ENCODE assay signal across 11 cellular contexts in the genomic region with DNA sequence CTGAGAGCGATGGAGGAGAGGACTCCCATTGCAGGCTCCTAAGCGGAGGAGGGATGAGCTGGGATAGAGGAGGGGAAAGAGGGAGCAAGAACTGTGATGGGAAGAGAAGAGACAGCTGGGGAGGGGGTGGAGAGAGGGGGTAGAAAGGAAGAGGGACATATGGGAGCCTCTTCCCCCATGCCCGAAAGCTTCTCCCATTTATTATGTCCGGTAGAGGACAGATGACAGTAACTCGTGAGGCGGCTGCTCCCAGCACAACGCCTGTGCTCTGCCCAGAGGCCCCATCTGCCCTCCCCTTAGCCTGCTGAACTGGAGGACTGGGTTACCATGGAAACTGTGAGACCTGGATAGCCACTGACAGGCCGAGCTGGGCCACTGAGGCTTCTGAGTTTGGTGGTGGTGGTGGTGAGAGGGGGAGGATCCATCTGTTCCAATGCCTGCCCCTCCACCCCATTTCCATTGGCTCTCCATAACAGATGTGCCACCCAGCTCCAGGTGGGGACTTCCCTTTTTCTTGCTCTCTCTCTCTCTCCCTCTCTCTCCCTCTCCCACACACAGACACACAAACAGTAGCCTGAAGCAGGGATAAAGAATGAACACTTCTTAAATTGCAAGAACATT. TPM values are rescaled to one million over a fixed set of nuclear protein-coding genes. Genes with fewer than 3 reads are reported as not detected.
DNase-seq lines count a peak whose midpoint lies in the region; ATAC-seq and TF ChIP-seq lines count a peak whose summit lies in the region.
"Had no signal": no experiment of that assay in that cellular context is flagged by ENCODE, and none has a peak within 500 bp of the region (broad histone marks: within the 10 kb centered on the region; RNA-seq: fewer than 3 reads in every experiment).

No MANE protein-coding gene starts in this region.

- peak overlapping the region; percentile 79 for H3K4me3 Mint-ChIP-seq in activated CD4-positive, alpha-beta T cell treated with anti-CD3 and anti-CD28 coated beads, Interleukin-2, amount 10 ng/mL, durations not matched to agents 7 days and 5 days
- H3K4me3 Mint-ChIP-seq in activated CD4-positive, alpha-beta T cell treated with anti-CD3 and anti-CD28 coated beads, Interleukin-2, amount 10 ng/mL, durations not matched to agents 24 days and 14 days: no peak overlapping the region
- peak overlapping the region; percentile 83 for H3K4me3 Mint-ChIP-seq in type B pancreatic cell

- peaks cover 11% of the 10 kb centered on the region for H3K4me1 ChIP-seq in vagina

- H3K9me3 Mint-ChIP-seq in activated CD4-positive, alpha-beta T cell treated with anti-CD3 and anti-CD28 coated beads, Interleukin-2, amount 10 ng/mL, durations not matched to agents 7 days and 5 days: no peaks in the 10 kb centered on the region
- H3K9me3 Mint-ChIP-seq in activated CD4-positive, alpha-beta T cell treated with anti-CD3 and anti-CD28 coated beads, Interleukin-2, amount 10 ng/mL, durations not matched to agents 24 days and 14 days: no peaks in the 10 kb centered on the region
- no peaks in the 10 kb centered on the region for H3K9me3 Mint-ChIP-seq in type B pancreatic cell

- CTCF ChIA-PET in activated CD4-positive, alpha-beta T cell treated with anti-CD3 and anti-CD28 coated beads, Interleukin-2, amount 10 ng/mL, durations not matched to agents 7 days and 5 days (lab: Charles Lee): interaction anchor here (1.1 to 3.8 kb wide), 6 partner anchors 9 to 68 kb away, joined by 3 to 36 read pairs (median 6); a partner anchor contains a TSS

- no peak for TF ChIP-seq CTCF in type B pancreatic cell (conservative IDR thresholded peaks at IDR 0.05)
- no peak for TF ChIP-seq CTCF in vagina (IDR thresholded peaks at IDR 0.05)

- H3K27ac ChIP-seq in vagina: no peak overlapping the region
- H3K27ac ChIP-seq: brain microvascular endothelial cell had no signal

- peaks cover 42% of the 10 kb centered on the region for H3K4me1 Mint-ChIP-seq in activated CD4-positive, alpha-beta T cell treated with anti-CD3 and anti-CD28 coated beads, Interleukin-2, amount 10 ng/mL, durations not matched to agents 7 days and 5 days
- peaks cover 26% of the 10 kb centered on the region for H3K4me1 Mint-ChIP-seq in activated CD4-positive, alpha-beta T cell treated with anti-CD3 and anti-CD28 coated beads, Interleukin-2, amount 10 ng/mL, durations not matched to agents 24 days and 14 days
- H3K4me1 Mint-ChIP-seq in type B pancreatic cell (ENCODE audit: unreplicated experiment): peaks cover 19% of the 10 kb centered on the region

- H3K27ac Mint-ChIP-seq in activated CD4-positive, alpha-beta T cell treated with anti-CD3 and anti-CD28 coated beads, Interleukin-2, amount 10 ng/mL, durations not matched to agents 7 days and 5 days: peak overlapping the region; percentile 58
- H3K27ac Mint-ChIP-seq in activated CD4-positive, alpha-beta T cell treated with anti-CD3 and anti-CD28 coated beads, Interleukin-2, amount 10 ng/mL, durations not matched to agents 24 days and 14 days: no peak overlapping the region
- H3K27ac Mint-ChIP-seq in type B pancreatic cell: no peak overlapping the region

- H3K9me3 ChIP-seq in vagina: no peaks in the 10 kb centered on the region

- no peak for TF ChIP-seq POLR2A in vagina (IDR thresholded peaks at IDR 0.05)

- no peak for DNase-seq in activated CD4-positive, alpha-beta T cell treated with anti-CD3 and anti-CD28 coated beads, Interleukin-2, amount 10 ng/mL, durations not matched to agents 7 days and 5 days
- DNase-seq in activated CD4-positive, alpha-beta T cell treated with anti-CD3 and anti-CD28 coated beads, Interleukin-2, amount 10 ng/mL, durations not matched to agents 24 days and 14 days: no peak
- DNase-seq in NCI-H524 treated with DMSO at 0.1 percent for 48 hours (lab: John Stamatoyannopoulos, UW) (peak; percentile 100), ecto neural progenitor cell (ENCODE audit: low spot score) (peak; percentile 81), type B pancreatic cell (ENCODE audit: extremely low spot score, unreplicated experiment) (no peak), vagina (ENCODE audit: extremely low spot score in 2 of 2) (no peak)
- DNase-seq in stimulated activated CD4-positive, alpha-beta T cell treated with anti-CD3 and anti-CD28 coated beads, Interleukin-1b, Interleukin-23, amount 100 ng/mL, for 48 hours: no peak
- DNase-seq: brain microvascular endothelial cell had no signal

- H3K36me3 ChIP-seq in vagina: no peaks in the 10 kb centered on the region
- H3K36me3 ChIP-seq: brain microvascular endothelial cell had no signal

- no peaks in the 10 kb centered on the region for H3K27me3 ChIP-seq in vagina

- no peak overlapping the region for H3K4me3 ChIP-seq in vagina

- H3K36me3 Mint-ChIP-seq in activated CD4-positive, alpha-beta T cell treated with anti-CD3 and anti-CD28 coated beads, Interleukin-2, amount 10 ng/mL, durations not matched to agents 7 days and 5 days (ENCODE audit: low read depth): no peaks in the 10 kb centered on the region
- H3K36me3 Mint-ChIP-seq in activated CD4-positive, alpha-beta T cell treated with anti-CD3 and anti-CD28 coated beads, Interleukin-2, amount 10 ng/mL, durations not matched to agents 24 days and 14 days (ENCODE audit: low read depth): no peaks in the 10 kb centered on the region
- H3K36me3 Mint-ChIP-seq in type B pancreatic cell: no peaks in the 10 kb centered on the region

- ATAC-seq in GM21737 (IDR thresholded peaks at IDR 0.05; ENCODE audit: unreplicated experiment): no peak
- ATAC-seq: left lobe of liver had no signal

- peaks cover 3% of the 10 kb centered on the region for H3K27me3 Mint-ChIP-seq in activated CD4-positive, alpha-beta T cell treated with anti-CD3 and anti-CD28 coated beads, Interleukin-2, amount 10 ng/mL, durations not matched to agents 7 days and 5 days
- peaks cover 6% of the 10 kb centered on the region for H3K27me3 Mint-ChIP-seq in activated CD4-positive, alpha-beta T cell treated with anti-CD3 and anti-CD28 coated beads, Interleukin-2, amount 10 ng/mL, durations not matched to agents 24 days and 14 days
- peaks cover 44% of the 10 kb centered on the region for H3K27me3 Mint-ChIP-seq in type B pancreatic cell

- POLR2A ChIA-PET in activated CD4-positive, alpha-beta T cell treated with anti-CD3 and anti-CD28 coated beads, Interleukin-2, amount 10 ng/mL, durations not matched to agents 7 days and 5 days (lab: Charles Lee): no interaction called here

- intact Hi-C loops in activated CD4-positive, alpha-beta T cell treated with anti-CD3 and anti-CD28 coated beads, Interleukin-2, amount 10 ng/mL, durations not matched to agents 24 days and 14 days (cut with micrococcal nuclease): no loop called here
- intact Hi-C loops in vagina (cut with DNase I): no loop called here

RNA-seq across cellular contexts. Expression of a gene that starts 8.3 kb away (rescaled TPM):
- not detected for total RNA-seq in activated CD4-positive, alpha-beta T cell treated with anti-CD3 and anti-CD28 coated beads, Interleukin-2, amount 10 ng/mL, durations not matched to agents 7 days and 5 days
- total RNA-seq in activated CD4-positive, alpha-beta T cell treated with anti-CD3 and anti-CD28 coated beads, Interleukin-2, amount 10 ng/mL, durations not matched to agents 24 days and 14 days: not detected in 2 replicates
- not detected in 2 replicates for total RNA-seq in type B pancreatic cell (ENCODE audit: low replicate concordance)
- not detected for total RNA-seq in vagina
- total RNA-seq: fibroblast of lung had no signal

RNA-seq across cellular contexts. Expression of a gene that starts 14.5 kb away (rescaled TPM):
- total RNA-seq in activated CD4-positive, alpha-beta T cell treated with anti-CD3 and anti-CD28 coated beads, Interleukin-2, amount 10 ng/mL, durations not matched to agents 7 days and 5 days: 10 to 100 TPM; 57.4 to 60.3 TPM
- 63.6 and 64.2 TPM in 2 replicates for total RNA-seq in activated CD4-positive, alpha-beta T cell treated with anti-CD3 and anti-CD28 coated beads, Interleukin-2, amount 10 ng/mL, durations not matched to agents 24 days and 14 days
- total RNA-seq in type B pancreatic cell (ENCODE audit: low replicate concordance) (35.0 and 40.9 TPM in 2 replicates), vagina (18.7 TPM)

RNA-seq across cellular contexts. Expression of a gene that starts 27.8 kb away (rescaled TPM):
- total RNA-seq in activated CD4-positive, alpha-beta T cell treated with anti-CD3 and anti-CD28 coated beads, Interleukin-2, amount 10 ng/mL, durations not matched to agents 7 days and 5 days: 1 to 10 TPM in 1 of 2 experiments, under 1 TPM in 1; 0.83 to 1.1 TPM
- total RNA-seq in activated CD4-positive, alpha-beta T cell treated with anti-CD3 and anti-CD28 coated beads, Interleukin-2, amount 10 ng/mL, durations not matched to agents 24 days and 14 days: 1.3 and 1.5 TPM in 2 replicates
- total RNA-seq in type B pancreatic cell (ENCODE audit: low replicate concordance) (2.5 and 2.8 TPM in 2 replicates), vagina (1.2 TPM)

RNA-seq across cellular contexts. Expression of a gene that starts 34.9 kb away (rescaled TPM):
- 100 to 1,000 TPM; 106 to 116 TPM for total RNA-seq in activated CD4-positive, alpha-beta T cell treated with anti-CD3 and anti-CD28 coated beads, Interleukin-2, amount 10 ng/mL, durations not matched to agents 7 days and 5 days
- 55.8 and 57.3 TPM in 2 replicates for total RNA-seq in activated CD4-positive, alpha-beta T cell treated with anti-CD3 and anti-CD28 coated beads, Interleukin-2, amount 10 ng/mL, durations not matched to agents 24 days and 14 days
- 65.0 and 78.3 TPM in 2 replicates for total RNA-seq in type B pancreatic cell (ENCODE audit: low replicate concordance)
- 75.6 TPM for total RNA-seq in vagina

RNA-seq across cellular contexts. Expression of a gene that starts 35.1 kb away (rescaled TPM):
- 1 to 10 TPM; 3.1 to 3.3 TPM for total RNA-seq in activated CD4-positive, alpha-beta T cell treated with anti-CD3 and anti-CD28 coated beads, Interleukin-2, amount 10 ng/mL, durations not matched to agents 7 days and 5 days
- total RNA-seq in activated CD4-positive, alpha-beta T cell treated with anti-CD3 and anti-CD28 coated beads, Interleukin-2, amount 10 ng/mL, durations not matched to agents 24 days and 14 days: 0.96 and 1.2 TPM in 2 replicates
- total RNA-seq in type B pancreatic cell (ENCODE audit: low replicate concordance) (1.3 and 1.8 TPM in 2 replicates), vagina (1.2 TPM)

Comparison
In these comparisons a context has a peak if more than half of its experiments do, and no peak if none do; other contexts are left out.
1. DNase-seq: peak in NCI-H524 treated with DMSO at 0.1 percent for 48 hours (single experiment) and ecto neural progenitor cell (single experiment); none in activated CD4-positive, alpha-beta T cell treated with anti-CD3 and anti-CD28 coated beads, Interleukin-2, amount 10 ng/mL, durations not matched to agents 7 days and 5 days (single experiment), activated CD4-positive, alpha-beta T cell treated with anti-CD3 and anti-CD28 coated beads, Interleukin-2, amount 10 ng/mL, durations not matched to agents 24 days and 14 days (single experiment), type B pancreatic cell (single experiment), vagina (0 of 2) and stimulated activated CD4-positive, alpha-beta T cell treated with anti-CD3 and anti-CD28 coated beads, Interleukin-1b, Interleukin-23, amount 100 ng/mL, for 48 hours (single experiment).